In genomic region chr1:192639607-192640368, GRCh38 we compare ENCODE assay signal across 8 cellular contexts. TPM values are rescaled to one million over a fixed set of nuclear protein-coding genes. Genes with fewer than 3 reads are reported as not detected.
DNase-seq lines count a peak whose midpoint lies in the region; ATAC-seq and TF ChIP-seq lines count a peak whose summit lies in the region.

No MANE protein-coding gene starts in this region.

- no peaks in the 10 kb centered on the region for H3K36me3 ChIP-seq in spleen
- no peaks in the 10 kb centered on the region for H3K36me3 ChIP-seq in vagina

- no peak for DNase-seq in activated naive CD4-positive, alpha-beta T cell treated with anti-CD3 and anti-CD28 coated beads, Interleukin-2, amount 50 U/mL, for 72 hours (ENCODE audit: low spot score in 2 of 2)
- no peak for DNase-seq in activated naive CD4-positive, alpha-beta T cell treated with anti-CD3 and anti-CD28 coated beads, Interleukin-2, amount 50 U/mL, for 16 hours
- DNase-seq in RWPE1 (ENCODE audit: low spot score), result peak; percentile 13
- DNase-seq in skeletal muscle cell (ENCODE audit: low read depth), result peak; percentile 25
- DNase-seq in spleen, result no peak
- no peak for DNase-seq in vagina (ENCODE audit: extremely low spot score in 2 of 2)
- no peak for DNase-seq in NCI-H1436 (lab: John Stamatoyannopoulos, UW)

- CTCF ChIA-PET in RWPE1 (lab: Yijun Ruan, JAX), result interaction anchor here (0.6 kb wide), 1 partner anchor 193 kb away, joined by 3 read pairs; no protein-coding TSS in a partner anchor

- no peak overlapping the region for H3K27ac ChIP-seq in RWPE1
- H3K27ac ChIP-seq in spleen, result no peak overlapping the region
- no peak overlapping the region for H3K27ac ChIP-seq in vagina

- H3K9me3 ChIP-seq in spleen (no peaks in the 10 kb centered on the region), vagina (no peaks in the 10 kb centered on the region)

- H3K4me1 ChIP-seq in spleen (peaks cover 0 to 6% (median 4%) of the 10 kb centered on the region in 6 donors), vagina (no peaks in the 10 kb centered on the region)

- 27 to 43% (median 41%) methylated on average over 4 of the region's 4 CpGs for WGBS in spleen, 5 donors

- TF ChIP-seq POLR2A in spleen (IDR thresholded peaks at IDR 0.05), result no peak
- no peak for TF ChIP-seq POLR2A in vagina (IDR thresholded peaks at IDR 0.05)

- no peak overlapping the region for H3K4me3 ChIP-seq in skeletal muscle cell (ENCODE audit: low read depth, low read length)
- no peak overlapping the region for H3K4me3 ChIP-seq in spleen
- no peak overlapping the region for H3K4me3 ChIP-seq in vagina

- intact Hi-C loops in spleen (cut with DNase I; ENCODE audit: low total_unique reads) (no loop called here), vagina (cut with DNase I) (no loop called here)

- no peak overlapping the region for H3K27ac Mint-ChIP-seq in activated naive CD4-positive, alpha-beta T cell treated with anti-CD3 and anti-CD28 coated beads, Interleukin-2, amount 50 U/mL, for 72 hours

- H3K27me3 ChIP-seq in spleen (replicated peaks in 1 of 7) (peaks cover 0 to 4% (median 0%) of the 10 kb centered on the region in 7 donors), vagina (no peaks in the 10 kb centered on the region)

- TF ChIP-seq CTCF in RWPE1 (conservative IDR thresholded peaks at IDR 0.05; ENCODE audit: low read depth) (no peak), spleen (IDR thresholded peaks at IDR 0.05 in 8 of 11, conservative IDR thresholded peaks at IDR 0.05 in 3 of 11) (no peak), vagina (IDR thresholded peaks at IDR 0.05) (no peak)

- H3K9me3 Mint-ChIP-seq in activated naive CD4-positive, alpha-beta T cell treated with anti-CD3 and anti-CD28 coated beads, Interleukin-2, amount 50 U/mL, for 72 hours, result no peaks in the 10 kb centered on the region

- ATAC-seq in activated naive CD4-positive, alpha-beta T cell treated with anti-CD3 and anti-CD28 coated beads, Interleukin-2, amount 50 U/mL, for 72 hours, result peak; percentile 92 to 97
- peak; percentile 77 for ATAC-seq in HG02970 (IDR thresholded peaks at IDR 0.05; ENCODE audit: low FRiP score, unreplicated experiment)

- H3K36me3 Mint-ChIP-seq in activated naive CD4-positive, alpha-beta T cell treated with anti-CD3 and anti-CD28 coated beads, Interleukin-2, amount 50 U/mL, for 72 hours, result no peaks in the 10 kb centered on the region

- POLR2A ChIA-PET in RWPE1 (lab: Yijun Ruan, JAX; ENCODE audit: low non-redundant PET), result no interaction called here

RNA-seq across cellular contexts. Expression of gene RGS13, which starts 3.8 kb away (rescaled TPM):
- not detected for total RNA-seq in activated naive CD4-positive, alpha-beta T cell treated with anti-CD3 and anti-CD28 coated beads, Interleukin-2, amount 50 U/mL, for 72 hours
- total RNA-seq in spleen, result 1 to 10 TPM in 2 of 7 donors, under 1 TPM in 4, not detected in 1; 0.09 to 1.7 (median 0.40) TPM
- 10 to 100 TPM in 1 of 3 donors, 1 to 10 TPM in 1, under 1 TPM in 1; 0.32 to 13.3 (median 1.3) TPM for polyA plus RNA-seq in spleen
- total RNA-seq in vagina, result 0.98 TPM

Comparison
In these comparisons a context has a peak if more than half of its experiments do, and no peak if none do; other contexts are left out.
1. DNase-seq: peak in RWPE1 (single experiment) and skeletal muscle cell (single experiment); none in activated naive CD4-positive, alpha-beta T cell treated with anti-CD3 and anti-CD28 coated beads, Interleukin-2, amount 50 U/mL, for 72 hours (0 of 2), activated naive CD4-positive, alpha-beta T cell treated with anti-CD3 and anti-CD28 coated beads, Interleukin-2, amount 50 U/mL, for 16 hours (single experiment), spleen (single experiment), vagina (0 of 2) and NCI-H1436 (single experiment).